Comparison of ENCODE assay signal across 23 cellular contexts in the genomic region with DNA sequence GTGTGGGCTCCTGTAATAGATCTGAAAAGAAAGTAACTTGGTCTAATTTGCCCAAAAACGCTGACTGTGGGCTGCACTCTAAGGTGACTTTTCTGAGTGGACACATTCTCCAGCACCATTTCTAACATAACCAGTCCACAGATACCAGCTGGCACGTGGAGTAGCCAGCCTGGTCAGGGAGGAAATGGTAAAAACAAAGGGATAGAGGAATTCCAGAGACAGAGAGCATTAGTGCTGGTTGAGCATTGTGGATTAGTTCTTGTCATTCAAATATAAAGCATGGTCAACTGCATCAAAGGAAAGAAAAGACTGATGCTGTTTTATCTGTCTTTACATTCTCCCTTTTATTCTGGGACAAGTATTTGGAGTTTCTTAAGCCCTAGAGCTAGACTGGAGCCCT. TPM values are rescaled to one million over a fixed set of nuclear protein-coding genes. Genes with fewer than 3 reads are reported as not detected.
DNase-seq lines count a peak whose midpoint lies in the region; ATAC-seq, FAIRE-seq and TF ChIP-seq lines count a peak whose summit lies in the region.
"Had no signal": no experiment of that assay in that cellular context is flagged by ENCODE, and none has a peak within 500 bp of the region (broad histone marks: within the 10 kb centered on the region; RNA-seq: fewer than 3 reads in every experiment).

No MANE protein-coding gene starts in this region.

- H3K4me3 Mint-ChIP-seq in WTC11 (no peak overlapping the region), T-helper 17 cell (no peak overlapping the region)
- H3K4me3 Mint-ChIP-seq: CD8-positive, alpha-beta memory T cell had no signal

- CTCF ChIA-PET in SK-N-SH (lab: Yijun Ruan, JAX): interaction anchor here (1.0 kb wide), 1 partner anchor 48 kb away, joined by 6 read pairs; no protein-coding TSS in a partner anchor
- CTCF ChIA-PET in WTC11 (lab: Charles Lee): interaction anchor here (1.0 kb wide), 2 partner anchors 48 to 293 kb away, joined by 3 to 4 read pairs; no protein-coding TSS in a partner anchor

- peaks cover 8 to 44% of the 10 kb centered on the region in 2 experiments; a peak in 3 of 4 replicates for H3K4me1 ChIP-seq in SK-N-SH (ENCODE audit: control insufficient read depth in 1 of 2, insufficient read depth in 2 of 2, low read depth in 1 of 2, low read length in 1 of 2)

- TF ChIP-seq RAD21 in SK-N-SH (IDR thresholded peaks at IDR 0.05; ENCODE audit: low read length): no peak

- TF ChIP-seq EP300 in SK-N-SH (IDR thresholded peaks at IDR 0.05; ENCODE audit: borderline replicate concordance in 1 of 2, low read depth in 1 of 2, low read length in 1 of 2): no peak

- H3K4me3 ChIP-seq in SK-N-SH (ENCODE audit: low read depth in 2 of 2, low read length in 1 of 2): no peak overlapping the region
- H3K4me3 ChIP-seq: BLaER1 treated with 17β-estradiol and CSF1 and Interleukin-3, amounts not matched to agents 10 nM and 100 nM; GM12878 had no signal

- no peak for TF ChIP-seq CTCF in SK-N-SH (IDR thresholded peaks at IDR 0.05)
- TF ChIP-seq CTCF in WTC11 (IDR thresholded peaks at IDR 0.05): no peak

- H4K20me1 ChIP-seq in SK-N-SH (ENCODE audit: insufficient read depth): no peaks in the 10 kb centered on the region
- H4K20me1 ChIP-seq: BLaER1 treated with 17β-estradiol and CSF1 and Interleukin-3, amounts not matched to agents 10 nM and 100 nM had no signal

- peak overlapping the region in 1 of 2 experiments; percentile 67; a peak in 3 of 4 replicates for H3K27ac ChIP-seq in SK-N-SH (ENCODE audit: low read depth in 2 of 2, low read length in 1 of 2)
- H3K27ac ChIP-seq: BLaER1 treated with 17β-estradiol and CSF1 and Interleukin-3, amounts not matched to agents 10 nM and 100 nM had no signal

- 0 out of 2 replicates have a peak overlapping the region, but pooled peaks have one; percentile 37 for H2AFZ ChIP-seq in SK-N-SH (ENCODE audit: low read depth)

- no peaks in the 10 kb centered on the region for H3K27me3 ChIP-seq in SK-N-SH (ENCODE audit: insufficient read depth)
- H3K27me3 ChIP-seq: BLaER1 treated with 17β-estradiol and CSF1 and Interleukin-3, amounts not matched to agents 10 nM and 100 nM had no signal

- no peak overlapping the region for H3K4me2 ChIP-seq in SK-N-SH
- H3K4me2 ChIP-seq: BLaER1 treated with 17β-estradiol and CSF1 and Interleukin-3, amounts not matched to agents 10 nM and 100 nM had no signal

- no peaks in the 10 kb centered on the region for H3K79me2 ChIP-seq in SK-N-SH (ENCODE audit: insufficient read depth)

- H3K27me3 Mint-ChIP-seq in WTC11 (ENCODE audit: low read depth) (no peaks in the 10 kb centered on the region), T-helper 17 cell (peaks cover 21% of the 10 kb centered on the region)

- no peaks in the 10 kb centered on the region for H3K36me3 Mint-ChIP-seq in WTC11
- no peaks in the 10 kb centered on the region for H3K36me3 Mint-ChIP-seq in T-helper 17 cell (ENCODE audit: low read depth)

- peak; percentile 13 for FAIRE-seq in urothelium cell line (lab: Jason Lieb, UNC)
- FAIRE-seq: D721Med, G401.6, GM12878 had no signal

- H3K36me3 ChIP-seq in SK-N-SH (replicated peaks in 1 of 2; ENCODE audit: control insufficient read depth in 1 of 2, insufficient read depth in 2 of 2, low read length in 1 of 2): no peaks in the 10 kb centered on the region
- H3K36me3 ChIP-seq: BLaER1 treated with 17β-estradiol and CSF1 and Interleukin-3, amounts not matched to agents 10 nM and 100 nM had no signal

- peaks cover 3% of the 10 kb centered on the region for H3K9me3 Mint-ChIP-seq in WTC11

- H3K4me1 Mint-ChIP-seq in WTC11 (peaks cover 43% of the 10 kb centered on the region), T-helper 17 cell (peaks cover 4% of the 10 kb centered on the region)

- no peak overlapping the region for H3K9ac ChIP-seq in SK-N-SH
- H3K9ac ChIP-seq: BLaER1 treated with 17β-estradiol and CSF1 and Interleukin-3, amounts not matched to agents 10 nM and 100 nM had no signal

- H3F3A ChIP-seq in SK-N-SH (replicated peaks; ENCODE audit: insufficient read depth): peaks cover 54% of the 10 kb centered on the region

- WGBS in SK-N-SH (ENCODE audit: low lambda C conversion rate): 76% methylated on average over 2 of the region's 2 CpGs

- no peaks in the 10 kb centered on the region for H3K9me2 ChIP-seq in SK-N-SH

- H3K27ac Mint-ChIP-seq in WTC11: no peak overlapping the region
- H3K27ac Mint-ChIP-seq in T-helper 17 cell: no peak overlapping the region
- H3K27ac Mint-ChIP-seq: CD8-positive, alpha-beta memory T cell had no signal

- H3K9me3 ChIP-seq in SK-N-SH: no peaks in the 10 kb centered on the region
- H3K9me3 ChIP-seq in T-helper 17 cell (ENCODE audit: control insufficient read depth, low read length, poor library complexity, severe bottlenecking): no peaks in the 10 kb centered on the region
- H3K9me3 ChIP-seq: BLaER1 treated with 17β-estradiol and CSF1 and Interleukin-3, amounts not matched to agents 10 nM and 100 nM had no signal

- ATAC-seq in SK-N-SH treated with all-trans-retinoic acid at 6 μM for 48 hours (no peak), WTC11 (peak; percentile 79), esophagus mucosa (no peak), T-helper 17 cell (no peak)
- ATAC-seq: GM12878, Panc1, Right ventricle myocardium inferior had no signal

- POLR2A ChIA-PET in SK-N-SH (lab: Yijun Ruan, JAX) (no interaction called here), WTC11 (lab: Charles Lee) (no interaction called here)

- DNase-seq in SK-N-SH (no peak), WTC11 (ENCODE audit: low spot score) (no peak), iPS-NIHi11 (ENCODE audit: low spot score) (peak; percentile 24), urothelium cell line (ENCODE audit: low spot score) (no peak), T-helper 17 cell (no peak)
- DNase-seq in stimulated activated CD8-positive, alpha-beta memory T cell treated with anti-CD3 and anti-CD28 coated beads, Interleukin-4, amount 100 ng/mL, for 48 hours: no peak
- DNase-seq: 8988T; CD8-positive, alpha-beta memory T cell; DMS79 treated with DMSO at 0.1 percent for 48 hours; GOT3; NCI-H1048; NCI-H146; NCI-H2081; NCI-H510A; NCI-H774 had no signal

TF ChIP-seq in SK-N-SH, 30 proteins besides CTCF, POLR2A, EP300 and RAD21 (continues in another document):
- TF ChIP-seq GABPA (IDR thresholded peaks at IDR 0.05; ENCODE audit: low read depth): no peak
- no peak for TF ChIP-seq GATA2 (CRISPR knock-in tag; IDR thresholded peaks at IDR 0.05)
- no peak for TF ChIP-seq MEF2A (IDR thresholded peaks at IDR 0.05; ENCODE audit: borderline replicate concordance, low read depth)
- no peak for TF ChIP-seq NRF1 (IDR thresholded peaks at IDR 0.05; ENCODE audit: low read depth, low read length)
- TF ChIP-seq, protein P1, sequence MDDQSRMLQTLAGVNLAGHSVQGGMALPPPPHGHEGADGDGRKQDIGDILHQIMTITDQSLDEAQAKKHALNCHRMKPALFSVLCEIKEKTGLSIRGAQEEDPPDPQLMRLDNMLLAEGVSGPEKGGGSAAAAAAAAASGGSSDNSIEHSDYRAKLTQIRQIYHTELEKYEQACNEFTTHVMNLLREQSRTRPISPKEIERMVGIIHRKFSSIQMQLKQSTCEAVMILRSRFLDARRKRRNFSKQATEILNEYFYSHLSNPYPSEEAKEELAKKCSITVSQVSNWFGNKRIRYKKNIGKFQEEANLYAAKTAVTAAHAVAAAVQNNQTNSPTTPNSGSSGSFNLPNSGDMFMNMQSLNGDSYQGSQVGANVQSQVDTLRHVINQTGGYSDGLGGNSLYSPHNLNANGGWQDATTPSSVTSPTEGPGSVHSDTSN (IDR thresholded peaks at IDR 0.05): no peak
- no peak for TF ChIP-seq RCOR1 (IDR thresholded peaks at IDR 0.05; ENCODE audit: low read length)
- no peak for TF ChIP-seq TCF12 (IDR thresholded peaks at IDR 0.05)

TF ChIP-seq in SK-N-SH treated with all-trans-retinoic acid at 6 μM for 48 hours, 23 proteins besides CTCF, POLR2A, EP300 and RAD21 (continues in another document):
- TF ChIP-seq ZC3H10 (CRISPR knock-in tag; IDR thresholded peaks at IDR 0.05) (no peak), BACH2 (CRISPR knock-in tag; IDR thresholded peaks at IDR 0.05; ENCODE audit: borderline replicate concordance) (no peak), CSDC2 (CRISPR knock-in tag; IDR thresholded peaks at IDR 0.05) (no peak), CREB5 (CRISPR knock-in tag; IDR thresholded peaks at IDR 0.05; ENCODE audit: low read depth) (no peak), TCF4 (CRISPR knock-in tag; IDR thresholded peaks at IDR 0.05; ENCODE audit: borderline replicate concordance) (no peak), ISL1 (CRISPR knock-in tag; IDR thresholded peaks at IDR 0.05) (no peak)

TF ChIP-seq in WTC11, 78 proteins besides CTCF, POLR2A, EP300 and RAD21:
- TF ChIP-seq ZNF317 (CRISPR knock-in tag; IDR thresholded peaks at IDR 0.05; ENCODE audit: borderline replicate concordance, low read depth) (no peak), GABPB1 (CRISPR knock-in tag; IDR thresholded peaks at IDR 0.05) (no peak), PRRX2 (CRISPR knock-in tag; IDR thresholded peaks at IDR 0.05) (no peak), IRF2 (CRISPR knock-in tag; IDR thresholded peaks at IDR 0.05; ENCODE audit: borderline replicate concordance, low read depth) (no peak), ELF4 (CRISPR knock-in tag; IDR thresholded peaks at IDR 0.05; ENCODE audit: low read depth) (no peak), EMX1 (CRISPR knock-in tag; IDR thresholded peaks at IDR 0.05) (no peak)
TF ChIP-seq in WTC11: peak in this region for 0.

RNA-seq across cellular contexts. Expression of gene CCDC80, which starts 45.4 kb away (rescaled TPM):
- 83.4 and 103 TPM in 2 replicates for polyA plus RNA-seq in SK-N-SH (2012; rRNA removed)
- polyA plus RNA-seq in SK-N-SH (2012; cell fraction: cytosol; rRNA removed): 113 and 151 TPM in 2 replicates
- 90.9 and 120 TPM in 2 replicates for polyA plus RNA-seq in SK-N-SH (2012; cell fraction: nucleus; rRNA removed)
- total RNA-seq in WTC11 (2021) (5.0 to 10.9 TPM (median 5.2 TPM) in 3 replicates), esophagus mucosa (13.2 TPM), T-helper 17 cell (not detected)
- total RNA-seq: CD8-positive, alpha-beta memory T cell had no signal
